Comparison of ENCODE assay signal across 8 cellular contexts in the genomic region with DNA sequence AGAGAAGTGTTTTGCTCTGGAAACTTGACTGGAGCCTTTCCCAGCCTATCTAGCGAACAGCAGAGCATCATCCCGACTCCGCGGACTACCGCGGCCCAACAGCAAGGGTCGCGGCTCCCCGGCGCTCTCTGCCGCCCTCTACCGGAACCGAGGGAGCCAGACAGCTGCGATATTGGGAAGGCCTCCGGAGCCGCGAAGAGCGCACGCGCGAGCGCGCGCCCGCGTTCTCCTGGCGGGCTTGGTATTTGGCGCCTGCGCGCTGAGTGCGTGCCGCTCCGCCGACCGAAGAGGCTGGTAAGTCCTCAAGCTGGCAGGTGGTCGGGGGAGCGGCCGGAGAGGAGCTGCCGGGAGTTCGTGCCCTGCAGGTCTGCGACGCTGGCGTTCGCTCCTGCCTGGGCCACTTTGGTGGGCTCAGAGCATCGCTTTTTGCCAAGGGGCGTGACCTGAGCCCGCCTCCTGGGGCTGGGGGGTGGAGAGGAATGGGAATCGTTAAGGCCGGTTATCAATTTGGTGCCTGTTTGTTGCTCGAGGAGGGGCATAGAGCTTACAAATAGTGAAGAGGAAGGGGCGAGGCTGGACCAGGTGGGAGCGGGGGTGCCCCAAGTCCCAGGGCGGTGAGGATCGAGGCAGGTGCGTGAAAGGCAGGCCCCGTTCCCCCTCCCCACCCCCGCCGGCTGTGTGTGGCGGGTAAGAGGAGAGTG.
DNase-seq lines count a peak whose midpoint lies in the region; ATAC-seq lines count a peak whose summit lies in the region.

TMEM106C (plus strand) TSS at position 257 of the 701 bp plus-strand sequence. CDS start 641 bp downstream, outside the sequence.

- ATAC-seq in GM19023 (IDR thresholded peaks at IDR 0.05; ENCODE audit: unreplicated experiment) (peak; percentile 93), HG03280 (IDR thresholded peaks at IDR 0.05; ENCODE audit: unreplicated experiment) (peak; percentile 94)

- DNase-seq in AG20443 (ENCODE audit: low spot score) (peak; percentile 100), NCI-H345 (lab: John Stamatoyannopoulos, UW) (peak; percentile 74), cerebellar cortex (ENCODE audit: low spot score) (peak; percentile 91), islet precursor cell (peak; percentile 98)
- peak; percentile 84 for DNase-seq in activated CD4-positive, CD25-positive, alpha-beta regulatory T cell treated with anti-CD3 and anti-CD28 coated beads, Interleukin-2, amount 50 U/mL, for 16 hours (ENCODE audit: low read depth, low spot score)
- peak; percentile 83 to 90 (median 86) for DNase-seq in stimulated activated CD4-positive, alpha-beta T cell treated with anti-CD3 and anti-CD28 coated beads, Interleukin-12 subunit alpha, Interleukin-12 subunit beta, amount 100 ng/mL, for 48 hours (ENCODE audit: low read depth in 2 of 3, low spot score in 1 of 3)

Comparison
In these comparisons a context has a peak if more than half of its experiments do, and no peak if none do; other contexts are left out.
1. Peak in every context shown above with its lines: DNase-seq and ATAC-seq.